Comparison of ENCODE assay signal across 12 cellular contexts in the genomic region with DNA sequence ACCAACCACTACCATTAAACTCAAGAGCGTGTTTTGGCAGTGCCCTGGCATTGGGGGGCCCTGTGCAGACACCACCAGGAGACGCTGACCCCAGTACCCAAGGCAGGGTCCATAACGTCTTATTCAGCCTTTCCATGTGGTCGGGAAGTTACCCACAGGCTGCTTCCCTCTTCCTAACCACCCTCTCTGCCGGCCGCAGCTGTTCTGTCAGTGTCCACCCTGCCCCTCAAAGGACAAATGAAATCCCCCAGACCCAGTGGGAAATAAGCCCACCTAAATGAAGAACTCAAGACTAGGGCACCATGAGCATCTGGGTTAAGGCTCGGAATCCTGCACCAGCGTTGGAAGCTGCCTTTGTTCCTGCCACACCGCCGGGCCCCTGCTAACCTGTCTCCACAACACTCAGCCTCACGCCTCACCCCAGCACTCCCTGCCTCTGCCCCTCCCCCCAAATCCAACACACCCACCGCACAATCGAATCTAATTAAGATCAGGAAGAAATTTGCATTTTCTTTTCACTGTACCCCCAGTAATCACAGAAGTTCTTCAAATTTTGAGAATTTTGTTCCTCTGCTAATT. TPM values are rescaled to one million over a fixed set of nuclear protein-coding genes. Genes with fewer than 3 reads are reported as not detected.
DNase-seq lines count a peak whose midpoint lies in the region; ATAC-seq and TF ChIP-seq lines count a peak whose summit lies in the region.
"Had no signal": no experiment of that assay in that cellular context is flagged by ENCODE, and none has a peak within 500 bp of the region (broad histone marks: within the 10 kb centered on the region; RNA-seq: fewer than 3 reads in every experiment).

No MANE protein-coding gene starts in this region.

- H3K4me3 ChIP-seq in heart right ventricle (peak overlapping the region in 1 of 10 donors; percentile 3), mesenchymal stem cell (ENCODE audit: insufficient read depth in 1 of 2, low read depth in 1 of 2, low read length in 2 of 2) (no peak overlapping the region), vagina (no peak overlapping the region)
- H3K4me3 ChIP-seq: left lung had no signal

- ATAC-seq in heart right ventricle: peak in 6 of 8 donors; percentile 36 to 49 (median 43)
- ATAC-seq in GM19463 (IDR thresholded peaks at IDR 0.05; ENCODE audit: unreplicated experiment): no peak
- no peak for ATAC-seq in HG03342 (IDR thresholded peaks at IDR 0.05; ENCODE audit: unreplicated experiment)
- ATAC-seq: HCT116 had no signal

- peak overlapping the region; percentile 46 for H2AK5ac ChIP-seq in mesenchymal stem cell (ENCODE audit: low read length, severe bottlenecking)

- H3K14ac ChIP-seq in mesenchymal stem cell (ENCODE audit: low read length in 2 of 2): no peak overlapping the region

- H2AFZ ChIP-seq in mesenchymal stem cell (ENCODE audit: low read depth, low read length): no peak overlapping the region

- H3K9ac ChIP-seq in mesenchymal stem cell (ENCODE audit: low read length): no peak overlapping the region

- WGBS in heart right ventricle, 2 donors: 44 to 60% methylated on average over 13 of the region's 13 CpGs
- 57% methylated on average over 13 of the region's 13 CpGs for WGBS in mesenchymal stem cell

- no peaks in the 10 kb centered on the region for H3K9me3 ChIP-seq in heart right ventricle
- no peaks in the 10 kb centered on the region for H3K9me3 ChIP-seq in mesenchymal stem cell (ENCODE audit: control insufficient read depth, low read length)
- H3K9me3 ChIP-seq in vagina: no peaks in the 10 kb centered on the region
- H3K9me3 ChIP-seq: left lung had no signal

- TF ChIP-seq POLR2A in vagina (IDR thresholded peaks at IDR 0.05): no peak

- peak overlapping the region in 1 of 2 experiments; percentile 16 for H3K18ac ChIP-seq in mesenchymal stem cell (ENCODE audit: low read depth in 1 of 2, low read length in 2 of 2)

- H3K4ac ChIP-seq in mesenchymal stem cell (ENCODE audit: low read depth in 1 of 2, low read length in 2 of 2): peak overlapping the region in 1 of 2 experiments; percentile 66

- no peak overlapping the region for H2BK120ac ChIP-seq in mesenchymal stem cell (ENCODE audit: low read depth, low read length)

- peak overlapping the region; percentile 5 for H3K4me2 ChIP-seq in mesenchymal stem cell (ENCODE audit: low read length, poor library complexity, severe bottlenecking)

- H3K27ac ChIP-seq in heart right ventricle (peak overlapping the region in 5 of 10 donors; percentile 4 to 43 (median 22)), angular gyrus (ENCODE audit: low read depth, low read length) (peak overlapping the region; percentile 3), mesenchymal stem cell (ENCODE audit: low read length, poor library complexity, severe bottlenecking) (no peak overlapping the region), vagina (peak overlapping the region; percentile 4)
- H3K27ac ChIP-seq: left lung had no signal

- DNase-seq in heart right ventricle (no peak), cardiac septum (ENCODE audit: low spot score) (no peak), mesenchymal stem cell (no peak), vagina (ENCODE audit: extremely low spot score in 2 of 2) (peak in 1 of 2 donors; percentile 77)
- DNase-seq in effector CD4-positive, alpha-beta T cell: no peak
- DNase-seq: activated T-cell treated with anti-CD3 and anti-CD28 coated beads for 4 hours, MV-4-11 had no signal

- H3K36me3 ChIP-seq in heart right ventricle (no peaks in the 10 kb centered on the region), mesenchymal stem cell (ENCODE audit: control insufficient read depth in 1 of 2, insufficient read depth in 2 of 2, low read depth in 1 of 2, low read length in 2 of 2) (peaks cover 0 to 7% of the 10 kb centered on the region in 2 experiments), vagina (no peaks in the 10 kb centered on the region)
- H3K36me3 ChIP-seq: left lung had no signal

- H3K4me1 ChIP-seq in heart right ventricle (peaks cover 0 to 86% (median 38%) of the 10 kb centered on the region in 9 donors), mesenchymal stem cell (ENCODE audit: control insufficient read depth, insufficient read depth, low read depth, low read length) (peaks cover 26% of the 10 kb centered on the region), vagina (peaks cover 53% of the 10 kb centered on the region)

- no peak overlapping the region for H4K8ac ChIP-seq in mesenchymal stem cell (ENCODE audit: low read length)

- no peak overlapping the region for H3K23ac ChIP-seq in mesenchymal stem cell (ENCODE audit: low read length in 2 of 2)

- no peak overlapping the region for H4K91ac ChIP-seq in mesenchymal stem cell (ENCODE audit: low read length)

- intact Hi-C loops in heart right ventricle (cut with DNase I) (loop anchor here in 1 of 10 donors (5.0 kb wide), 1 partner anchor 44 kb away; no protein-coding TSS in a partner anchor), cardiac septum (cut with DNase I) (loop anchor here (5.0 kb wide), 1 partner anchor 44 kb away; no protein-coding TSS in a partner anchor), vagina (cut with DNase I) (no loop called here)

- TF ChIP-seq CTCF in heart right ventricle (IDR thresholded peaks at IDR 0.05) (no peak), vagina (IDR thresholded peaks at IDR 0.05) (no peak)

- peak overlapping the region; percentile 15 for H2BK5ac ChIP-seq in mesenchymal stem cell (ENCODE audit: low read depth, low read length, poor library complexity, severe bottlenecking)

- peaks cover 30% of the 10 kb centered on the region for H3K79me1 ChIP-seq in mesenchymal stem cell (replicated peaks; ENCODE audit: low read length, poor library complexity, severe bottlenecking)

- peaks cover 0 to 46% (median 30%) of the 10 kb centered on the region in 7 donors for H3K27me3 ChIP-seq in heart right ventricle
- H3K27me3 ChIP-seq in mesenchymal stem cell (ENCODE audit: control insufficient read depth in 1 of 2, insufficient read depth in 1 of 2, low read length in 2 of 2): peaks cover 0 to 91% of the 10 kb centered on the region in 2 experiments
- no peaks in the 10 kb centered on the region for H3K27me3 ChIP-seq in vagina

- no peak overlapping the region for H2BK15ac ChIP-seq in mesenchymal stem cell (ENCODE audit: low read depth, poor library complexity, severe bottlenecking)

- H2BK12ac ChIP-seq in mesenchymal stem cell (ENCODE audit: low read length in 2 of 2): peak overlapping the region in 1 of 2 experiments; percentile 10

RNA-seq across cellular contexts. Expression of a gene that starts 21.7 kb away (rescaled TPM):
- total RNA-seq in heart right ventricle (10 to 100 TPM; 19.5 to 38.5 (median 23.4) TPM), cardiac septum (16.9 TPM), vagina (48.4 TPM)
- 10 to 100 TPM in 1 of 2 donors, 1 to 10 TPM in 1; 3.2 to 22.2 TPM for polyA plus RNA-seq in heart right ventricle
- polyA plus RNA-seq in mesenchymal stem cell (2013, experiment 1 of 2): 1.1 TPM
- 1.1 TPM for polyA plus RNA-seq in mesenchymal stem cell (2013, experiment 2 of 2)

Comparison
In these comparisons a context has a peak if more than half of its experiments do, and no peak if none do; other contexts are left out.
1. ATAC-seq: peak in heart right ventricle (6 of 8); none in GM19463 (single experiment) and HG03342 (single experiment).